Comparison of ENCODE assay signal across 18 cellular contexts in genomic region chr5:32419791-32420190, GRCh38.
A peak's percentile ranks its signal among the peaks of the same experiment; 100 is the strongest.
DNase-seq lines count a peak whose midpoint lies in the region; ATAC-seq and TF ChIP-seq lines count a peak whose summit lies in the region.
"Had no signal": no experiment of that assay in that cellular context is flagged by ENCODE, and none has a peak within 500 bp of the region (broad histone marks: within the 10 kb centered on the region; RNA-seq: fewer than 3 reads in every experiment).

No MANE protein-coding gene starts in this region.

- H3K9ac ChIP-seq in KMS-11: no peak overlapping the region

- H3K27me3 ChIP-seq in KMS-11 (ENCODE audit: insufficient read depth, low read depth): no peaks in the 10 kb centered on the region

- no peak overlapping the region for H3K4me3 ChIP-seq in KMS-11 (IDR thresholded peaks at IDR 0.05; ENCODE audit: insufficient read depth, low read depth, low read length)
- H3K4me3 ChIP-seq: PC-9, prostate gland, thoracic aorta had no signal

- H4K20me1 ChIP-seq in KMS-11 (ENCODE audit: insufficient read depth): 0 out of 2 replicates have a peak, but pooled peaks cover 4% of the 10 kb centered on the region

- H3K36me3 ChIP-seq in KMS-11 (ENCODE audit: insufficient read depth): peaks cover 6% of the 10 kb centered on the region; the same call in 1 of the 2 replicates
- H3K36me3 ChIP-seq: prostate gland had no signal

- H3K4me1 ChIP-seq in KMS-11 (ENCODE audit: low read depth, poor library complexity, severe bottlenecking): peaks cover 49% of the 10 kb centered on the region
- H3K4me1 ChIP-seq: prostate gland had no signal

- peak overlapping the region; percentile 54; the same call in 1 of the 2 replicates for H3K4me2 ChIP-seq in KMS-11
- H3K4me2 ChIP-seq: PC-9 had no signal

- DNase-seq in Ammon's horn (ENCODE audit: low spot score) (peak; percentile 47), globus pallidus (ENCODE audit: low spot score) (peak; percentile 27), pons (ENCODE audit: low spot score) (peak; percentile 13), T1000 (lab: John Stamatoyannopoulos, UW) (no peak), NCI-H82 treated with DMSO at 0.1 percent for 48 hours (lab: John Stamatoyannopoulos, UW; ENCODE audit: unreplicated experiment) (no peak), NCI-H146 treated with DMSO at 0.1 percent for 48 hours (lab: John Stamatoyannopoulos, UW; ENCODE audit: unreplicated experiment) (no peak)
- DNase-seq: activated CD4-positive, alpha-beta T cell treated with anti-CD3 and anti-CD28 coated beads for 1 hour; CD8-positive, alpha-beta T cell; DMS79 treated with DMSO at 0.1 percent for 48 hours; kidney; mesendoderm; NCI-H1417 treated with DMSO at 0.1 percent for 48 hours; NCI-H748 treated with DMSO at 0.1 percent for 48 hours; PC-9 had no signal

- H2AFZ ChIP-seq in KMS-11 (ENCODE audit: low read depth): no peak overlapping the region
- H2AFZ ChIP-seq: PC-9 had no signal

- no peak overlapping the region; the same call in 1 of the 2 replicates for H3K27ac ChIP-seq in KMS-11
- H3K27ac ChIP-seq: PC-9, prostate gland, thoracic aorta had no signal

- no peak for TF ChIP-seq CTCF in KMS-11 (conservative IDR thresholded peaks at IDR 0.05; ENCODE audit: low read depth, low read length)

- peaks cover 73% of the 10 kb centered on the region for H3K79me2 ChIP-seq in KMS-11 (ENCODE audit: insufficient read depth, low read depth)

- ATAC-seq in GM21619 (IDR thresholded peaks at IDR 0.05; ENCODE audit: unreplicated experiment): no peak
- ATAC-seq: CD8-positive, alpha-beta T cell had no signal

Comparison
In these comparisons a context has a peak if more than half of its experiments do, and no peak if none do; other contexts are left out.
1. DNase-seq: peak in Ammon's horn (single experiment), globus pallidus (single experiment) and pons (single experiment); none in T1000 (single experiment), NCI-H82 treated with DMSO at 0.1 percent for 48 hours (single experiment) and NCI-H146 treated with DMSO at 0.1 percent for 48 hours (single experiment).